In the genomic region with DNA sequence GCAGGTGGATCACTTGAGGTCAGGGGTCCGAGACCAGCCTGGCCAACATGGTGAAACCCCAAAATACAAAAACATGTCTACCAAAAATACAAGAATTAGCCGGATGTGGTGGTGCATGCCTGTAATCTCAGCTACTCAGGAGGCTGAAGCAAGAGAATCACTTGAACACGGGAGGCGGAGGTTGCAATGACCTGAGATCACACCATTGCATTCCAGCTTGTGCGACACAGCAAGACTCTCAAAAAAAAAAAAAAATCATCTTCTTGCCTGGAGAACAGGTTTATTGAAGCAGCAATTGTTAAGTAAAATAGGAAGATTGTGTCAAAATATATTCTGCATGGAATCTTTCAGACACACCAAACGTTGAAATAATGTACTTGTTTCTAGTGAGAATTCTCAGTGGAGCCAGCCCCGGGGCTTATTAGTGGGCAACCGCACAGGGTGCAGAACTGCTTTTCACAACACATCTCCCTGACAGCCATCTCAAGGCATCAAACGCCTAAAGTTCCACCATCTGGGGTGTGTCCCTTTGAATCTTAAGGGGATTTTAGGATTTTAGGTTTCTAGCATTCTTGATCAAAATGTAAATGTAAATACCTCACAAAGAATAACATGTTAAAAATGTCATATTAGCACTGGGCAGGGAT, we compare ENCODE assay signal across 14 cellular contexts. TPM values are rescaled to one million over a fixed set of nuclear protein-coding genes. Genes with fewer than 3 reads are reported as not detected.
DNase-seq lines count a peak whose midpoint lies in the region; ATAC-seq, FAIRE-seq and TF ChIP-seq lines count a peak whose summit lies in the region.
"Had no signal": no experiment of that assay in that cellular context is flagged by ENCODE, and none has a peak within 500 bp of the region (broad histone marks: within the 10 kb centered on the region; RNA-seq: fewer than 3 reads in every experiment).

No MANE protein-coding gene starts in this region.

- H3K4me3 ChIP-seq in left ventricle myocardium inferior (no peak overlapping the region), right atrium auricular region (no peak overlapping the region), bronchial epithelial cell (ENCODE audit: low read depth, low read length) (no peak overlapping the region), left lung (no peak overlapping the region)
- H3K4me3 ChIP-seq: testis had no signal

- peaks cover 14% of the 10 kb centered on the region for H3K4me1 ChIP-seq in left ventricle myocardium inferior
- peaks cover 0 to 11% of the 10 kb centered on the region in 2 donors for H3K4me1 ChIP-seq in right atrium auricular region
- peaks cover 0 to 10% of the 10 kb centered on the region in 2 donors for H3K4me1 ChIP-seq in left lung
- H3K4me1 ChIP-seq: testis had no signal

- H3K9me3 ChIP-seq in left ventricle myocardium inferior (replicated peaks): no peaks in the 10 kb centered on the region
- H3K9me3 ChIP-seq in right atrium auricular region: no peaks in the 10 kb centered on the region
- no peaks in the 10 kb centered on the region for H3K9me3 ChIP-seq in left lung
- H3K9me3 ChIP-seq: testis had no signal

- DNase-seq in left ventricle myocardium inferior (no peak), right atrium auricular region (ENCODE audit: low spot score) (no peak), bronchial epithelial cell (ENCODE audit: low read depth) (peak; percentile 55), left lung (no peak), GM19238 (ENCODE audit: insufficient read length, low spot score) (no peak), cortex of kidney (lab: John Stamatoyannopoulos, UW) (no peak), NCI-H69 (lab: John Stamatoyannopoulos, UW) (no peak), NCI-H187 (lab: John Stamatoyannopoulos, UW) (no peak)
- DNase-seq: activated T-cell treated with anti-CD3 and anti-CD28 coated beads, Interleukin-2, amount 50 U/mL, for 24 hours; head of caudate nucleus; NCI-H1417 treated with DMSO at 0.1 percent for 48 hours; testis had no signal

- H3K36me3 ChIP-seq in left ventricle myocardium inferior (no peaks in the 10 kb centered on the region), right atrium auricular region (no peaks in the 10 kb centered on the region), bronchial epithelial cell (ENCODE audit: control insufficient read depth, insufficient read depth, low read length) (no peaks in the 10 kb centered on the region), left lung (no peaks in the 10 kb centered on the region)

- peak overlapping the region; percentile 61 for H3K27ac ChIP-seq in left ventricle myocardium inferior (replicated peaks)
- H3K27ac ChIP-seq in right atrium auricular region: peak overlapping the region in 1 of 2 donors; percentile 61
- peak overlapping the region; percentile 60 to 73 for H3K27ac ChIP-seq in left lung
- H3K27ac ChIP-seq: HL-60, testis had no signal

- no peak for FAIRE-seq in bronchial epithelial cell (lab: Jason Lieb, UNC)

- H3K27me3 ChIP-seq in left ventricle myocardium inferior (ENCODE audit: low read depth): no peaks in the 10 kb centered on the region
- H3K27me3 ChIP-seq in right atrium auricular region: no peaks in the 10 kb centered on the region
- H3K27me3 ChIP-seq in bronchial epithelial cell (ENCODE audit: control insufficient read depth, insufficient read depth, low read length): no peaks in the 10 kb centered on the region
- H3K27me3 ChIP-seq in left lung: no peaks in the 10 kb centered on the region
- H3K27me3 ChIP-seq: testis had no signal

- TF ChIP-seq CTCF in left ventricle myocardium inferior (IDR thresholded peaks at IDR 0.05; ENCODE audit: borderline replicate concordance) (no peak), right atrium auricular region (IDR thresholded peaks at IDR 0.05) (no peak), bronchial epithelial cell (IDR thresholded peaks at IDR 0.05; ENCODE audit: insufficient read depth, low read length, severe bottlenecking) (no peak), left lung (IDR thresholded peaks at IDR 0.05) (no peak)

- intact Hi-C loops in left ventricle myocardium inferior (cut with micrococcal nuclease) (no loop called here), left lung (cut with DNase I) (no loop called here)

- peak; percentile 42 for ATAC-seq in left lung
- ATAC-seq: natural killer cell treated with Interleukin-12 subunit alpha and Interleukin-12 subunit beta and Interleukin-15 and Interleukin-18, amount 100 ng/mL, for 72 hours had no signal

RNA-seq across cellular contexts. Expression of gene PPP4R1, which starts 28.6 kb away (rescaled TPM):
- total RNA-seq in left ventricle myocardium inferior (53.5 TPM), right atrium auricular region (10 to 100 TPM; 38.9 to 51.4 TPM), bronchial epithelial cell (187 and 199 TPM in 2 replicates), left lung (100 to 1,000 TPM; 156 to 163 TPM)
